In the genomic region with DNA sequence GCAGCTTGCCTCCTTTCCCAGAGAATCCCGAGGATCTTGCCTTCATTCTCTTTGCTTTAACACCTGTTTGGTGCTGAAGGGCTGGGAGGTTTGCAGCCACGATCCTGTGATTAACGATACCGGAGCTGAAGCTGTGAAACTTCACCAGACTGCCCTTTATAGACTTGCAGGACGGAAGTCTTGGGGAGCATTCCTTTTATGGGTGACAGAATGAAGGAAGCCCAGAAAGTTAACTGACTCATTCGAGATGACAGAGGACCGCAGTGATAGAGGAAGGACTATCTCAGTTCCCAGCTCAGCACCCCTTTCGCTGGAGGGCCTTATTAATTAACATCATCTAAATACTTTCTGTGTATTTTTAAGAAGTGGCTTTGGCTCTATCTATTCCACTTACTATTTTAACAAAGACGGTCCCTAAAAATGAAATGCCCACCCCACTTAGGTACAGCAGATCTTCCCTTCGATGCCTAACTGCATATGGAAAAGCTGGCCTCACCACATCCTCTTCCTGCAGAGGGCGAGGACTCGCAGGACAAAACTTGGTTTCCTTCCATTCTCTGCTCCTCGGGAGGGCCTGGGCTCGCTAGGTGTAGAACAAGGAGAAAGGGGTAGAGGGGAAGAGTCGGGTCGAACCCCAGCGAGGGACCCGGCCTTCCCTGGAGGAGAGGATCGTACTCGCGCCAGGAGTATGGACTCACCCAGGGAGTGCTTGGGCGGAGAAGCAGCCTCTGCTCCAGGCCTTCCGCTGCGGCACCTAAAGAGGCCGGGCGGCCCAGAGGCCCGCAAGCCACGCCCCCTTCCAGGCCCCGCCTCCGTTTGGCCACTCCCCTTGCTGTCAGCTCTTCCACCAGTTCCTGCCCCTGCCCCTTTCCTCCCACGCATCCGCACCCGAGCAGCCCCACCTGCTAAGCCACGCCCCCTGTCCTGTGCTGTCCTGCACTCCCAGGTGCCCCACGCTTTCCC, we compare ENCODE assay signal across 1 cellular context.
TF ChIP-seq lines count a peak whose summit lies in the region.

No MANE protein-coding gene starts in this region.

TF ChIP-seq in IMR-90, 13 proteins besides CTCF, POLR2A, EP300 and RAD21:
- TF ChIP-seq RCOR1 (IDR thresholded peaks at IDR 0.05; ENCODE audit: insufficient replicate concordance, low read length) (no peak), SMC3 (IDR thresholded peaks at IDR 0.05; ENCODE audit: low read depth, low read length) (no peak), RFX5 (IDR thresholded peaks at IDR 0.05; ENCODE audit: low read depth, low read length) (no peak), CEBPB (IDR thresholded peaks at IDR 0.05; ENCODE audit: low read depth, low read length) (no peak), NFE2L2 (IDR thresholded peaks at IDR 0.05; ENCODE audit: low read depth, low read length) (no peak), MAFK (IDR thresholded peaks at IDR 0.05; ENCODE audit: low read depth, low read length) (no peak), BHLHE40 (IDR thresholded peaks at IDR 0.05; ENCODE audit: low read depth, low read length) (no peak), CHD1 (IDR thresholded peaks at IDR 0.05; ENCODE audit: low read depth, low read length) (no peak), MAZ (IDR thresholded peaks at IDR 0.05; ENCODE audit: borderline replicate concordance, low read depth, low read length) (no peak), FOS (IDR thresholded peaks at IDR 0.05; ENCODE audit: low read depth, low read length) (no peak), MXI1 (IDR thresholded peaks at IDR 0.05; ENCODE audit: borderline replicate concordance, low read depth, low read length) (no peak)
- TF ChIP-seq, protein P1, sequence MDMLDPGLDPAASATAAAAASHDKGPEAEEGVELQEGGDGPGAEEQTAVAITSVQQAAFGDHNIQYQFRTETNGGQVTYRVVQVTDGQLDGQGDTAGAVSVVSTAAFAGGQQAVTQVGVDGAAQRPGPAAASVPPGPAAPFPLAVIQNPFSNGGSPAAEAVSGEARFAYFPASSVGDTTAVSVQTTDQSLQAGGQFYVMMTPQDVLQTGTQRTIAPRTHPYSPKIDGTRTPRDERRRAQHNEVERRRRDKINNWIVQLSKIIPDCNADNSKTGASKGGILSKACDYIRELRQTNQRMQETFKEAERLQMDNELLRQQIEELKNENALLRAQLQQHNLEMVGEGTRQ (IDR thresholded peaks at IDR 0.05; ENCODE audit: low read depth, low read length) = no peak
- TF ChIP-seq, protein P2, sequence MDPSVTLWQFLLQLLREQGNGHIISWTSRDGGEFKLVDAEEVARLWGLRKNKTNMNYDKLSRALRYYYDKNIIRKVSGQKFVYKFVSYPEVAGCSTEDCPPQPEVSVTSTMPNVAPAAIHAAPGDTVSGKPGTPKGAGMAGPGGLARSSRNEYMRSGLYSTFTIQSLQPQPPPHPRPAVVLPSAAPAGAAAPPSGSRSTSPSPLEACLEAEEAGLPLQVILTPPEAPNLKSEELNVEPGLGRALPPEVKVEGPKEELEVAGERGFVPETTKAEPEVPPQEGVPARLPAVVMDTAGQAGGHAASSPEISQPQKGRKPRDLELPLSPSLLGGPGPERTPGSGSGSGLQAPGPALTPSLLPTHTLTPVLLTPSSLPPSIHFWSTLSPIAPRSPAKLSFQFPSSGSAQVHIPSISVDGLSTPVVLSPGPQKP (IDR thresholded peaks at IDR 0.05; ENCODE audit: borderline replicate concordance, low read depth, low read length) = no peak
